7 cellular contexts compared by ENCODE assay signal in the genomic region with DNA sequence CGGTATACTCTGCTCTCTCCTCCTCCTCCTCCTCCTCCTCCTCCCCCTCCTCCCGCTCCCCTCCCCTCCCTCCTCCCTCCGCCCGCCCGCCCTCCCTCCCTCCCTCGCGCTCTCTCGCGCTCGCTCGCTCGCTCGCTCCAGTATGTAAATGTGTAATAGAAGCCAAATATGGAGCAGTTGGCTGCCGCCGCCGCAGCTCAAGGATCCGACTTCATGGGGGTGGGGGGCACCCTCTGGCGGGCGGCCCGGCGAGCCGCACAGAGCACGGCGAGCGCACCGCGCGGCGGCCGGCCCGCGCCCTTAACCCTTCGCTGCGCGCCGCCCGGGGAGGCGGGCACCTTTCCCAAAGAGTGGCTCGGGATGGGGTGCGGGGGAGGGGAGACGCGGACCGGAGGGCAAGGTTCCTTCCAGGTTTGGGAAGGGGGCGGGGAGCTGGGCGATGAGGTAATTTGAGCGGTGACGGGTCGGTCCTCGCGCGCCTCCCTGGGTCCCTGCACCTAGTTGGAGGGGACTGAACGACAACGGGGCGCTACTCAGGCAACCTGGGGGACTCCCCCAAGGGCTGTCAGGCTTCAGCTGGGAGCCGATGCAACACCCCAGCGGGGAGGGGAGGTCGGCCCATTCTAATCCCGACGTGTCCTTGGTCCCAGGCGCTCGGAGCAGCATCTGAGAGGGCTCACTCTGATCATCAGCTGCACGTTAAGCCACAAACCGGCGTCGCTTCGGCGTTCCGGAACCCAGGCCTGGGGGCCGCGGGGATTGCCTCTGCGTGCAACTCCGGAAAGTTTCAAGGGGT. TPM values are rescaled to one million over a fixed set of nuclear protein-coding genes. Genes with fewer than 3 reads are reported as not detected.
DNase-seq lines count a peak whose midpoint lies in the region; ATAC-seq, FAIRE-seq and TF ChIP-seq lines count a peak whose summit lies in the region.

No MANE protein-coding gene starts in this region.

- H3K36me3 ChIP-seq in bronchial epithelial cell (ENCODE audit: control insufficient read depth, insufficient read depth, low read length), result no peaks in the 10 kb centered on the region

- H3K27me3 ChIP-seq in bronchial epithelial cell (ENCODE audit: control insufficient read depth, insufficient read depth, low read length), result no peaks in the 10 kb centered on the region

- peak; percentile 49 for DNase-seq in GM12892 (ENCODE audit: insufficient read length)
- DNase-seq in NCI-H1105 treated with DMSO at 0.1 percent for 48 hours (lab: John Stamatoyannopoulos, UW), result peak; percentile 76
- DNase-seq in WTC11 (ENCODE audit: low spot score), result peak; percentile 87
- DNase-seq in bronchial epithelial cell (ENCODE audit: low read depth), result peak; percentile 67
- peak; percentile 96 for DNase-seq in islet precursor cell
- peak; percentile 70 for DNase-seq in stimulated activated CD4-positive, alpha-beta T cell treated with anti-CD3 and anti-CD28 coated beads, Interleukin-12 subunit alpha, Interleukin-12 subunit beta, amount 100 ng/mL, for 4 hours

- no peak overlapping the region for H3K27ac Mint-ChIP-seq in WTC11

- CTCF ChIA-PET in WTC11 (lab: Charles Lee), result interaction anchor here (0.6 to 3.7 kb wide), 15 partner anchors 10 to 476 kb away, joined by 3 to 35 read pairs (median 5); no protein-coding TSS in a partner anchor

- H3K9me3 Mint-ChIP-seq in WTC11, result no peaks in the 10 kb centered on the region

- ATAC-seq in HG02571 (IDR thresholded peaks at IDR 0.05; ENCODE audit: unreplicated experiment), result peak; percentile 48
- ATAC-seq in WTC11, result peak; percentile 56

- POLR2A ChIA-PET in WTC11 (lab: Charles Lee), result interaction anchor here (0.6 to 1.3 kb wide), 2 partner anchors 217 to 429 kb away, joined by 3 read pairs; no protein-coding TSS in a partner anchor

- H3K4me1 Mint-ChIP-seq in WTC11, result peaks cover 30% of the 10 kb centered on the region

- H3K36me3 Mint-ChIP-seq in WTC11, result no peaks in the 10 kb centered on the region

- FAIRE-seq in GM12892 (lab: Jason Lieb, UNC) (peak; percentile 51), bronchial epithelial cell (lab: Jason Lieb, UNC) (no peak)

- peak overlapping the region; percentile 96 for H3K4me3 Mint-ChIP-seq in WTC11

- peak overlapping the region; percentile 81 for H3K4me3 ChIP-seq in bronchial epithelial cell (ENCODE audit: low read depth, low read length)

- TF ChIP-seq CTCF in WTC11 (IDR thresholded peaks at IDR 0.05) (no peak), bronchial epithelial cell (IDR thresholded peaks at IDR 0.05; ENCODE audit: insufficient read depth, low read length, severe bottlenecking) (peak; percentile 27)

- TF ChIP-seq POLR2A in GM12892 (IDR thresholded peaks at IDR 0.05; ENCODE audit: low read depth, low read length), result peak; percentile 44; the same call in 1 of the 2 replicates

- H3K27me3 Mint-ChIP-seq in WTC11 (ENCODE audit: low read depth), result peaks cover 26% of the 10 kb centered on the region

TF ChIP-seq in WTC11, 78 proteins besides CTCF, POLR2A, EP300 and RAD21:
- TF ChIP-seq CBFB (CRISPR knock-in tag; IDR thresholded peaks at IDR 0.05; ENCODE audit: low read depth) (peak; percentile 39; the same call in 1 of the 2 replicates), NR1H2 (CRISPR knock-in tag; IDR thresholded peaks at IDR 0.05) (no peak), FOXP4 (CRISPR knock-in tag; IDR thresholded peaks at IDR 0.05) (0 out of 2 replicates have a peak, but pooled peaks have one; percentile 29), E2F5 (CRISPR knock-in tag; IDR thresholded peaks at IDR 0.05) (peak; percentile 54; the same call in 1 of the 2 replicates), SP1 (CRISPR knock-in tag; conservative IDR thresholded peaks at IDR 0.05) (peak; percentile 32; the same call in 1 of the 2 replicates), ZNF423 (CRISPR knock-in tag; IDR thresholded peaks at IDR 0.05) (peak; percentile 85), ZBTB43 (CRISPR knock-in tag; IDR thresholded peaks at IDR 0.05) (no peak), ATF1 (CRISPR knock-in tag; IDR thresholded peaks at IDR 0.05) (no peak)
- TF ChIP-seq, protein P1, sequence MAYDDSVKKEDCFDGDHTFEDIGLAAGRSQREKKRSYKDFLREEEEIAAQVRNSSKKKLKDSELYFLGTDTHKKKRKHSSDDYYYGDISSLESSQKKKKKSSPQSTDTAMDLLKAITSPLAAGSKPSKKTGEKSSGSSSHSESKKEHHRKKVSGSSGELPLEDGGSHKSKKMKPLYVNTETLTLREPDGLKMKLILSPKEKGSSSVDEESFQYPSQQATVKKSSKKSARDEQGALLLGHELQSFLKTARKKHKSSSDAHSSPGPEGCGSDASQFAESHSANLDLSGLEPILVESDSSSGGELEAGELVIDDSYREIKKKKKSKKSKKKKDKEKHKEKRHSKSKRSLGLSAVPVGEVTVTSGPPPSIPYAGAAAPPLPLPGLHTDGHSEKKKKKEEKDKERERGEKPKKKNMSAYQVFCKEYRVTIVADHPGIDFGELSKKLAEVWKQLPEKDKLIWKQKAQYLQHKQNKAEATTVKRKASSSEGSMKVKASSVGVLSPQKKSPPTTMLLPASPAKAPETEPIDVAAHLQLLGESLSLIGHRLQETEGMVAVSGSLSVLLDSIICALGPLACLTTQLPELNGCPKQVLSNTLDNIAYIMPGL (CRISPR knock-in tag; IDR thresholded peaks at IDR 0.05), result peak; percentile 50; the same call in 1 of the 2 replicates
- TF ChIP-seq, protein P2, sequence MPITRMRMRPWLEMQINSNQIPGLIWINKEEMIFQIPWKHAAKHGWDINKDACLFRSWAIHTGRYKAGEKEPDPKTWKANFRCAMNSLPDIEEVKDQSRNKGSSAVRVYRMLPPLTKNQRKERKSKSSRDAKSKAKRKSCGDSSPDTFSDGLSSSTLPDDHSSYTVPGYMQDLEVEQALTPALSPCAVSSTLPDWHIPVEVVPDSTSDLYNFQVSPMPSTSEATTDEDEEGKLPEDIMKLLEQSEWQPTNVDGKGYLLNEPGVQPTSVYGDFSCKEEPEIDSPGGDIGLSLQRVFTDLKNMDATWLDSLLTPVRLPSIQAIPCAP (CRISPR knock-in tag; IDR thresholded peaks at IDR 0.05), result no peak

RNA-seq across cellular contexts. Expression of gene ATXN1, which starts 0.4 kb away (rescaled TPM):
- 15.6 TPM for polyA plus RNA-seq in GM12892 (2012; ENCODE audit: missing spikeins)
- total RNA-seq in WTC11 (2021) (7.5 to 8.8 TPM (median 8.1 TPM) in 3 replicates), bronchial epithelial cell (18.4 and 50.1 TPM in 2 replicates)

Comparison
In these comparisons a context has a peak if more than half of its experiments do, and no peak if none do; other contexts are left out.
1. Peak in every context shown above with its lines: DNase-seq, ATAC-seq and H3K4me3 ChIP-seq.